In genomic region chr15:75360391-75360790, GRCh38 we compare ENCODE assay signal across 30 cellular contexts. TPM values are rescaled to one million over a fixed set of nuclear protein-coding genes. Genes with fewer than 3 reads are reported as not detected.
A peak's percentile ranks its signal among the peaks of the same experiment; 100 is the strongest.
DNase-seq lines count a peak whose midpoint lies in the region; ATAC-seq, FAIRE-seq and TF ChIP-seq lines count a peak whose summit lies in the region.
"Had no signal": no experiment of that assay in that cellular context is flagged by ENCODE, and none has a peak within 500 bp of the region (broad histone marks: within the 10 kb centered on the region; RNA-seq: fewer than 3 reads in every experiment).

No MANE protein-coding gene starts in this region.

- H2AFZ ChIP-seq in OCI-LY7 (ENCODE audit: low read length), result no peak overlapping the region

- H4K20me1 ChIP-seq in OCI-LY7 (ENCODE audit: insufficient read depth, low read length), result no peaks in the 10 kb centered on the region

- H3K4me2 ChIP-seq in OCI-LY7 (ENCODE audit: low read length), result no peak overlapping the region

- POLR2A ChIA-PET in CD8-positive, alpha-beta memory T cell (lab: Charles Lee), result no interaction called here
- POLR2A ChIA-PET in activated naive CD8-positive, alpha-beta T cell treated with anti-CD3 and anti-CD28 coated beads, Interleukin-2, amount 10 ng/mL, durations not matched to agents 7 days and 5 days (lab: Charles Lee), result interaction anchor here (1.3 kb wide), 1 partner anchor 7 kb away, joined by 3 read pairs; no protein-coding TSS in a partner anchor
- POLR2A ChIA-PET in OCI-LY7 (lab: Charles Lee), result interaction anchor here (1.1 kb wide), 1 partner anchor 32 kb away, joined by 4 read pairs; no protein-coding TSS in a partner anchor

- H3K27me3 ChIP-seq in CD8-positive, alpha-beta memory T cell (ENCODE audit: insufficient read depth, low read length, poor library complexity, severe bottlenecking), result no peaks in the 10 kb centered on the region
- H3K27me3 ChIP-seq in suprapubic skin, result no peaks in the 10 kb centered on the region
- H3K27me3 ChIP-seq: esophagus muscularis mucosa, gastroesophageal sphincter, right atrium auricular region, stomach, transverse colon had no signal

- TF ChIP-seq POLR2A in suprapubic skin (IDR thresholded peaks at IDR 0.05), result no peak

- TF ChIP-seq CTCF in kidney (IDR thresholded peaks at IDR 0.05; ENCODE audit: borderline replicate concordance, extremely low read depth, insufficient read depth) (no peak), OCI-LY7 (conservative IDR thresholded peaks at IDR 0.05; ENCODE audit: low read length) (no peak), suprapubic skin (IDR thresholded peaks at IDR 0.05) (no peak)

- ATAC-seq in activated naive CD8-positive, alpha-beta T cell treated with anti-CD3 and anti-CD28 coated beads, Interleukin-2, amount 10 ng/mL, durations not matched to agents 7 days and 5 days (ENCODE audit: low read depth), result no peak
- ATAC-seq: activated CD4-positive, alpha-beta T cell treated with anti-CD3 and anti-CD28 coated beads for 36 hours; CD8-positive, alpha-beta T cell; PC-3 had no signal

- WGBS in suprapubic skin, result 22% methylated on average over 1 of the region's 1 CpG

- H3K4me3 ChIP-seq in CD8-positive, alpha-beta memory T cell (ENCODE audit: low read length), result no peak overlapping the region
- H3K4me3 ChIP-seq in kidney (ENCODE audit: low read length in 2 of 2), result no peak overlapping the region
- H3K4me3 ChIP-seq in OCI-LY7 (ENCODE audit: low read depth, low read length, poor library complexity, severe bottlenecking), result no peak overlapping the region
- H3K4me3 ChIP-seq in suprapubic skin, result no peak overlapping the region
- H3K4me3 ChIP-seq: esophagus muscularis mucosa, gastroesophageal sphincter, right atrium auricular region, stomach, transverse colon had no signal

- H3K9me3 ChIP-seq in CD8-positive, alpha-beta memory T cell (ENCODE audit: low read length), result no peaks in the 10 kb centered on the region
- no peaks in the 10 kb centered on the region for H3K9me3 ChIP-seq in kidney (ENCODE audit: control insufficient read depth in 1 of 2, low read length in 2 of 2)
- H3K9me3 ChIP-seq in OCI-LY7 (ENCODE audit: low read length), result no peaks in the 10 kb centered on the region
- no peaks in the 10 kb centered on the region for H3K9me3 ChIP-seq in suprapubic skin
- H3K9me3 ChIP-seq: esophagus muscularis mucosa, gastroesophageal sphincter, right atrium auricular region, stomach, transverse colon had no signal

- peak overlapping the region in 6 of 8 donors; percentile 26 to 72 (median 54) for H3K27ac Mint-ChIP-seq in CD8-positive, alpha-beta memory T cell
- H3K27ac Mint-ChIP-seq in activated naive CD8-positive, alpha-beta T cell treated with anti-CD3 and anti-CD28 coated beads, Interleukin-2, amount 10 ng/mL, durations not matched to agents 7 days and 5 days, result peak overlapping the region; percentile 35
- H3K27ac Mint-ChIP-seq: activated CD4-positive, alpha-beta T cell treated with anti-CD3 and anti-CD28 coated beads for 36 hours; activated naive CD4-positive, alpha-beta T cell treated with anti-CD3 and anti-CD28 coated beads, Interleukin-2, amount 10 ng/mL, durations not matched to agents 7 days and 5 days; CD8-positive, alpha-beta T cell; HFFc6 had no signal

- no peaks in the 10 kb centered on the region for H3K79me2 ChIP-seq in OCI-LY7 (ENCODE audit: insufficient read depth, low read depth, low read length)

- no peaks in the 10 kb centered on the region for H3K27me3 Mint-ChIP-seq in CD8-positive, alpha-beta memory T cell
- no peaks in the 10 kb centered on the region for H3K27me3 Mint-ChIP-seq in activated naive CD8-positive, alpha-beta T cell treated with anti-CD3 and anti-CD28 coated beads, Interleukin-2, amount 10 ng/mL, durations not matched to agents 7 days and 5 days
- H3K27me3 Mint-ChIP-seq: activated CD4-positive, alpha-beta T cell treated with anti-CD3 and anti-CD28 coated beads for 36 hours; activated naive CD4-positive, alpha-beta T cell treated with anti-CD3 and anti-CD28 coated beads, Interleukin-2, amount 10 ng/mL, durations not matched to agents 7 days and 5 days had no signal

- no peaks in the 10 kb centered on the region for H3K9me2 ChIP-seq in OCI-LY7 (ENCODE audit: insufficient read depth, low read length)

- CTCF ChIA-PET in CD8-positive, alpha-beta memory T cell (lab: Charles Lee), result no interaction called here
- CTCF ChIA-PET in OCI-LY7 (lab: Charles Lee; ENCODE audit: unreplicated experiment), result no interaction called here

- intact Hi-C loops in kidney (cut with DNase I), result no loop called here
- intact Hi-C loops in OCI-LY7 (cut with micrococcal nuclease; ENCODE audit: unreplicated experiment), result no loop called here

- FAIRE-seq in kidney (lab: Jason Lieb, UNC), result no peak

- H3K9ac ChIP-seq in kidney (ENCODE audit: low read length in 2 of 2), result no peak overlapping the region

- no peaks in the 10 kb centered on the region for H3K9me3 Mint-ChIP-seq in CD8-positive, alpha-beta memory T cell
- H3K9me3 Mint-ChIP-seq in activated naive CD8-positive, alpha-beta T cell treated with anti-CD3 and anti-CD28 coated beads, Interleukin-2, amount 10 ng/mL, durations not matched to agents 7 days and 5 days, result no peaks in the 10 kb centered on the region
- H3K9me3 Mint-ChIP-seq: activated naive CD4-positive, alpha-beta T cell treated with anti-CD3 and anti-CD28 coated beads, Interleukin-2, amount 10 ng/mL, durations not matched to agents 7 days and 5 days; CD8-positive, alpha-beta T cell; HFFc6 had no signal

- TF ChIP-seq EP300 in suprapubic skin (IDR thresholded peaks at IDR 0.05), result no peak

- H3K4me1 Mint-ChIP-seq in CD8-positive, alpha-beta memory T cell, result peaks cover 0 to 6% (median 0%) of the 10 kb centered on the region in 3 donors
- H3K4me1 Mint-ChIP-seq in activated naive CD8-positive, alpha-beta T cell treated with anti-CD3 and anti-CD28 coated beads, Interleukin-2, amount 10 ng/mL, durations not matched to agents 7 days and 5 days, result peaks cover 3% of the 10 kb centered on the region
- H3K4me1 Mint-ChIP-seq: activated CD4-positive, alpha-beta T cell treated with anti-CD3 and anti-CD28 coated beads for 36 hours had no signal

- no peak overlapping the region for H3K27ac ChIP-seq in CD8-positive, alpha-beta memory T cell (ENCODE audit: low read depth, low read length)
- no peak overlapping the region for H3K27ac ChIP-seq in kidney (ENCODE audit: low read depth in 2 of 2, low read length in 2 of 2)
- no peak overlapping the region for H3K27ac ChIP-seq in OCI-LY7 (ENCODE audit: low read depth, low read length, poor library complexity, severe bottlenecking)
- no peak overlapping the region for H3K27ac ChIP-seq in suprapubic skin
- H3K27ac ChIP-seq: esophagus muscularis mucosa, gastroesophageal sphincter, right atrium auricular region, stomach, transverse colon had no signal

- DNase-seq in CD8-positive, alpha-beta memory T cell, result no peak
- DNase-seq in H4 (ENCODE audit: low spot score), result peak; percentile 6
- DNase-seq in activated naive CD8-positive, alpha-beta T cell treated with anti-CD3 and anti-CD28 coated beads, Interleukin-2, amount 10 ng/mL, durations not matched to agents 7 days and 5 days, result no peak
- peak; percentile 43 for DNase-seq in kidney
- DNase-seq in OCI-LY7 (ENCODE audit: low spot score), result no peak
- no peak for DNase-seq in activated CD4-positive, alpha-beta T cell treated with anti-CD3 and anti-CD28 coated beads for 4 hours
- no peak for DNase-seq in NCI-H1417 treated with DMSO at 0.1 percent for 48 hours (lab: John Stamatoyannopoulos, UW)
- no peak for DNase-seq in suprapubic skin (ENCODE audit: low spot score in 2 of 2)
- DNase-seq: activated CD4-positive, alpha-beta T cell treated with anti-CD3 and anti-CD28 coated beads for 36 hours; activated naive CD4-positive, alpha-beta T cell treated with anti-CD3 and anti-CD28 coated beads, Interleukin-2, amount 10 ng/mL, durations not matched to agents 7 days and 5 days; activated T-cell treated with anti-CD3 and anti-CD28 coated beads for 4 hours; cerebellar nuclear complex; DMS153; GF-D8; HFFc6; KG1; mammary epithelial cell; NCI-H187 treated with DMSO at 0.1 percent for 48 hours; NCI-H226; PC-3; SHP77; stimulated activated CD4-positive, alpha-beta T cell treated with anti-CD3 and anti-CD28 coated beads, Interleukin-12 subunit alpha, Interleukin-12 subunit beta, amount 100 ng/mL, for 4 hours; stimulated activated CD4-positive, alpha-beta T cell treated with anti-CD3 and anti-CD28 coated beads, Interleukin-4, amount 100 ng/mL, for 4 hours; stomach; SW 1271; transverse colon had no signal

- no peak overlapping the region for H3K4me3 Mint-ChIP-seq in CD8-positive, alpha-beta memory T cell
- H3K4me3 Mint-ChIP-seq in activated naive CD8-positive, alpha-beta T cell treated with anti-CD3 and anti-CD28 coated beads, Interleukin-2, amount 10 ng/mL, durations not matched to agents 7 days and 5 days, result no peak overlapping the region
- H3K4me3 Mint-ChIP-seq: activated CD4-positive, alpha-beta T cell treated with anti-CD3 and anti-CD28 coated beads for 36 hours; activated naive CD4-positive, alpha-beta T cell treated with anti-CD3 and anti-CD28 coated beads, Interleukin-2, amount 10 ng/mL, durations not matched to agents 7 days and 5 days; CD8-positive, alpha-beta T cell; HFFc6 had no signal

- no TSS peak for BruUV-seq in OCI-LY7 (replicated peaks; lab: Mats Ljungman, UMichigan)

- H3K36me3 ChIP-seq in CD8-positive, alpha-beta memory T cell (ENCODE audit: insufficient read depth, low read length), result peaks cover 18% of the 10 kb centered on the region
- H3K36me3 ChIP-seq in kidney (ENCODE audit: control insufficient read depth in 1 of 2, insufficient read depth in 2 of 2, low read length in 2 of 2) (peaks cover 29 to 36% of the 10 kb centered on the region in 2 donors), OCI-LY7 (ENCODE audit: insufficient read depth, low read length) (peaks cover 31% of the 10 kb centered on the region), suprapubic skin (peaks cover 99% of the 10 kb centered on the region)

- no peaks in the 10 kb centered on the region for H3K4me1 ChIP-seq in CD8-positive, alpha-beta memory T cell (ENCODE audit: insufficient read depth, low read length)
- H3K4me1 ChIP-seq in kidney (ENCODE audit: control insufficient read depth in 1 of 2, insufficient read depth in 1 of 2, low read depth in 1 of 2, low read length in 2 of 2) (no peaks in the 10 kb centered on the region), OCI-LY7 (ENCODE audit: insufficient read depth, low read length, poor library complexity, severe bottlenecking) (no peaks in the 10 kb centered on the region), suprapubic skin (no peaks in the 10 kb centered on the region)
- H3K4me1 ChIP-seq: esophagus muscularis mucosa, gastroesophageal sphincter, right atrium auricular region, stomach, transverse colon had no signal

- peaks cover 0 to 75% (median 4%) of the 10 kb centered on the region in 3 donors for H3K36me3 Mint-ChIP-seq in CD8-positive, alpha-beta memory T cell
- H3K36me3 Mint-ChIP-seq in activated naive CD8-positive, alpha-beta T cell treated with anti-CD3 and anti-CD28 coated beads, Interleukin-2, amount 10 ng/mL, durations not matched to agents 7 days and 5 days, result peaks cover 9% of the 10 kb centered on the region

RNA-seq across cellular contexts. Expression of gene MAN2C1, which starts 8.0 kb away (rescaled TPM):
- total RNA-seq in CD8-positive, alpha-beta memory T cell, result 100 to 1,000 TPM; 127 to 133 TPM
- polyA plus RNA-seq in CD8-positive, alpha-beta memory T cell, result 32.0 TPM
- total RNA-seq in H4 (2014; rRNA removed; shearing (Covaris generic)), result 15.7 and 23.4 TPM in 2 replicates
- 100 to 1,000 TPM; 232 to 235 TPM for total RNA-seq in activated naive CD8-positive, alpha-beta T cell treated with anti-CD3 and anti-CD28 coated beads, Interleukin-2, amount 10 ng/mL, durations not matched to agents 7 days and 5 days
- 246 TPM for total RNA-seq in kidney
- 126 TPM for polyA plus RNA-seq in kidney (ENCODE audit: insufficient read depth, low read depth, low replicate concordance)
- total RNA-seq in OCI-LY7 (2014; rRNA removed; shearing (Covaris generic)), result 98.8 and 113 TPM in 2 replicates
- 141 and 155 TPM in 2 replicates for total RNA-seq in OCI-LY7 (2022)
- 100 to 1,000 TPM in 3 of 4 donors, 10 to 100 TPM in 1; 97.2 to 527 (median 180) TPM for total RNA-seq in suprapubic skin

RNA-seq across cellular contexts. Expression of gene NEIL1, which starts 13.6 kb away (rescaled TPM):
- total RNA-seq in CD8-positive, alpha-beta memory T cell, result 1 to 10 TPM; 2.0 to 2.3 TPM
- polyA plus RNA-seq in CD8-positive, alpha-beta memory T cell, result 2.9 TPM
- 0.72 and 2.3 TPM in 2 replicates for total RNA-seq in H4 (2014; rRNA removed; shearing (Covaris generic))
- total RNA-seq in activated naive CD8-positive, alpha-beta T cell treated with anti-CD3 and anti-CD28 coated beads, Interleukin-2, amount 10 ng/mL, durations not matched to agents 7 days and 5 days, result 1 to 10 TPM; 8.6 to 9.8 TPM
- total RNA-seq in kidney (42.9 TPM), OCI-LY7 (2022) (99.5 and 105 TPM in 2 replicates), suprapubic skin (100 to 1,000 TPM in 1 of 4 donors, 10 to 100 TPM in 3; 26.3 to 123 (median 38.0) TPM)
- polyA plus RNA-seq in kidney (ENCODE audit: insufficient read depth, low read depth, low replicate concordance), result 22.6 TPM
- total RNA-seq in OCI-LY7 (2014; rRNA removed; shearing (Covaris generic)), result 128 and 159 TPM in 2 replicates

RNA-seq across cellular contexts. Expression of gene COMMD4, which starts 24.5 kb away (rescaled TPM):
- 100 to 1,000 TPM; 102 to 110 TPM for total RNA-seq in CD8-positive, alpha-beta memory T cell
- polyA plus RNA-seq in CD8-positive, alpha-beta memory T cell, result 47.8 TPM
- 110 and 149 TPM in 2 replicates for total RNA-seq in H4 (2014; rRNA removed; shearing (Covaris generic))
- 10 to 100 TPM; 78.2 to 79.3 TPM for total RNA-seq in activated naive CD8-positive, alpha-beta T cell treated with anti-CD3 and anti-CD28 coated beads, Interleukin-2, amount 10 ng/mL, durations not matched to agents 7 days and 5 days
- total RNA-seq in kidney (67.6 TPM), OCI-LY7 (2022) (120 and 133 TPM in 2 replicates), suprapubic skin (10 to 100 TPM; 46.9 to 75.2 (median 55.2) TPM)
- 162 TPM for polyA plus RNA-seq in kidney (ENCODE audit: insufficient read depth, low read depth, low replicate concordance)
- total RNA-seq in OCI-LY7 (2014; rRNA removed; shearing (Covaris generic)), result 123 and 129 TPM in 2 replicates

Comparison
In these comparisons a context has a peak if more than half of its experiments do, and no peak if none do; other contexts are left out.
1. DNase-seq: peak in H4 (single experiment) and kidney (single experiment); none in CD8-positive, alpha-beta memory T cell (0 of 5), activated naive CD8-positive, alpha-beta T cell treated with anti-CD3 and anti-CD28 coated beads, Interleukin-2, amount 10 ng/mL, durations not matched to agents 7 days and 5 days (single experiment), OCI-LY7 (single experiment), activated CD4-positive, alpha-beta T cell treated with anti-CD3 and anti-CD28 coated beads for 4 hours (0 of 2), NCI-H1417 treated with DMSO at 0.1 percent for 48 hours (single experiment) and suprapubic skin (0 of 2).